9 cellular contexts compared by ENCODE assay signal in the genomic region with DNA sequence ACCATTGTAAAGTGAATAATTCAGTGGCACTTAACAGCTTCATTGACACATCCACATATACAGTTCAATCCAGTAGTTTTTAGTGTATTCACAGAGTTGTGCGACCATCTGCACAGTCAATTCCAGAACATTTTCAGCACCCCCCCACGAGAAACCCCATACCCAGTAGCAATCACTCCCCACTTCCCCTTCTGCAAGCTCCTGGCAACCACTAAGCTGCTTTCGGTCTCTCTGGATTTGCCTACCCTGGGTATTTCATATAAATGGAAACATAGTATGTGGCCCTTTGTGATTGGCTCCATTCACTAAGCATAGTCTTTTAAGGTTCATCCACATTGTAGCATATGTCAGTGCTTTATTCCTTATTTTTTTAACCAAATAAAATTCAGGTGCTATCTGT. TPM values are rescaled to one million over a fixed set of nuclear protein-coding genes. Genes with fewer than 3 reads are reported as not detected.
DNase-seq lines count a peak whose midpoint lies in the region; ATAC-seq and TF ChIP-seq lines count a peak whose summit lies in the region.
"Had no signal": no experiment of that assay in that cellular context is flagged by ENCODE, and none has a peak within 500 bp of the region (broad histone marks: within the 10 kb centered on the region; RNA-seq: fewer than 3 reads in every experiment).

No MANE protein-coding gene starts in this region.

- H3K23ac ChIP-seq in trophoblast cell (ENCODE audit: low read length) = no peak overlapping the region

- no peak overlapping the region for H2AK5ac ChIP-seq in trophoblast cell (ENCODE audit: low read length)

- intact Hi-C loops in left lung (cut with DNase I) = loop anchor here in 1 of 2 donors (10.0 kb wide), 1 partner anchor 233 kb away; no protein-coding TSS in a partner anchor

- no peak overlapping the region for H2BK120ac ChIP-seq in trophoblast cell (ENCODE audit: insufficient read depth, low read length, poor library complexity)

- H3K4ac ChIP-seq in trophoblast cell (ENCODE audit: low read depth, low read length) = no peak overlapping the region

- H3K4me2 ChIP-seq in trophoblast cell (ENCODE audit: low read length) = no peak overlapping the region

- no peak for TF ChIP-seq CTCF in left lung (IDR thresholded peaks at IDR 0.05)

- no peak overlapping the region for H3K9ac ChIP-seq in trophoblast cell (ENCODE audit: low read length)

- WGBS in trophoblast cell (ENCODE audit: extremely low coverage, insufficient coverage, insufficient read length) = no CpG with 5 or more reads among the region's 3 CpGs

- H3K9me3 ChIP-seq in trophoblast cell (ENCODE audit: insufficient read depth, low read depth, low read length) (no peaks in the 10 kb centered on the region), left lung (no peaks in the 10 kb centered on the region)

- no peak overlapping the region for H3K18ac ChIP-seq in trophoblast cell (ENCODE audit: low read length)

- no peak overlapping the region for H2AFZ ChIP-seq in trophoblast cell (ENCODE audit: insufficient read depth, low read length, poor library complexity)

- H3K4me3 Mint-ChIP-seq in effector memory CD8-positive, alpha-beta T cell = no peak overlapping the region

- H3K27me3 ChIP-seq in trophoblast cell (ENCODE audit: insufficient read depth, low read length) (no peaks in the 10 kb centered on the region), left lung (no peaks in the 10 kb centered on the region)

- peaks cover 16 to 34% of the 10 kb centered on the region in 2 donors for H3K4me1 Mint-ChIP-seq in effector memory CD8-positive, alpha-beta T cell (ENCODE audit: low read depth in 2 of 2)

- H2BK12ac ChIP-seq in trophoblast cell (ENCODE audit: low read length) = no peak overlapping the region

- no peak overlapping the region for H4K8ac ChIP-seq in trophoblast cell (ENCODE audit: low read depth, low read length)

- no peaks in the 10 kb centered on the region for H3K4me1 ChIP-seq in trophoblast cell (ENCODE audit: control insufficient read depth in 1 of 2, insufficient read depth in 2 of 2, low read length in 2 of 2)
- H3K4me1 ChIP-seq in left lung = no peaks in the 10 kb centered on the region

- ATAC-seq in GM18870 (IDR thresholded peaks at IDR 0.05; ENCODE audit: unreplicated experiment) = peak; percentile 58
- ATAC-seq in GM21576 (IDR thresholded peaks at IDR 0.05; ENCODE audit: unreplicated experiment) = peak; percentile 67
- peak; percentile 55 for ATAC-seq in HG03457 (IDR thresholded peaks at IDR 0.05; ENCODE audit: unreplicated experiment)
- no peak for ATAC-seq in effector memory CD8-positive, alpha-beta T cell (replicated peaks)
- ATAC-seq in left lung = no peak
- ATAC-seq: Panc1 had no signal

- no peaks in the 10 kb centered on the region for H3K79me2 ChIP-seq in trophoblast cell (ENCODE audit: control insufficient read depth, insufficient read depth, low read length, poor library complexity)

- no peak overlapping the region for H2BK5ac ChIP-seq in trophoblast cell (ENCODE audit: low read depth, low read length, poor library complexity)

- DNase-seq in effector memory CD8-positive, alpha-beta T cell = no peak
- DNase-seq in NCI-H526 (lab: John Stamatoyannopoulos, UW) (no peak), trophoblast cell (no peak), left lung (no peak)
- DNase-seq: activated CD8-positive, alpha-beta memory T cell treated with anti-CD3 and anti-CD28 coated beads, Interleukin-2, amount 50 U/mL, for 48 hours had no signal

- H3K14ac ChIP-seq in trophoblast cell (ENCODE audit: low read length) = no peak overlapping the region

- H3K9me3 Mint-ChIP-seq in effector memory CD8-positive, alpha-beta T cell = no peaks in the 10 kb centered on the region

- no peak overlapping the region for H4K12ac ChIP-seq in trophoblast cell (ENCODE audit: low read depth, low read length)

- peaks cover 25 to 38% of the 10 kb centered on the region in 2 experiments for H3K36me3 ChIP-seq in trophoblast cell (ENCODE audit: control insufficient read depth in 1 of 2, insufficient read depth in 2 of 2, low read length in 2 of 2)
- H3K36me3 ChIP-seq in left lung = peaks cover 0 to 75% of the 10 kb centered on the region in 2 donors

- H4K91ac ChIP-seq in trophoblast cell (ENCODE audit: low read depth, low read length) = no peak overlapping the region

- H3K4me3 ChIP-seq in trophoblast cell (ENCODE audit: low read depth, low read length) = no peak overlapping the region
- no peak overlapping the region for H3K4me3 ChIP-seq in left lung

- H3K27ac ChIP-seq in trophoblast cell (ENCODE audit: low read depth, low read length) = no peak overlapping the region
- H3K27ac ChIP-seq in left lung = no peak overlapping the region

- H3K27ac Mint-ChIP-seq in effector memory CD8-positive, alpha-beta T cell = peak overlapping the region; percentile 6 to 80

- H3K27me3 Mint-ChIP-seq in effector memory CD8-positive, alpha-beta T cell = no peaks in the 10 kb centered on the region

- H3K36me3 Mint-ChIP-seq in effector memory CD8-positive, alpha-beta T cell (ENCODE audit: insufficient read depth) = peaks cover 63% of the 10 kb centered on the region

- no peaks in the 10 kb centered on the region for H3K79me1 ChIP-seq in trophoblast cell (ENCODE audit: low read length)

RNA-seq across cellular contexts. Expression of gene MSL3, which starts 10.0 kb away (rescaled TPM):
- 21.8 and 23.1 TPM in 2 replicates for polyA plus RNA-seq in trophoblast cell (2013)
- total RNA-seq in left lung = 10 to 100 TPM; 27.3 to 38.8 TPM

Comparison
In these comparisons a context has a peak if more than half of its experiments do, and no peak if none do; other contexts are left out.
1. ATAC-seq: peak in GM18870 (single experiment), GM21576 (single experiment) and HG03457 (single experiment); none in effector memory CD8-positive, alpha-beta T cell (single experiment) and left lung (single experiment).